In genomic region chr7:115840702-115841101, GRCh38 we compare ENCODE assay signal across 15 cellular contexts.
"Had no signal": no experiment of that assay in that cellular context is flagged by ENCODE, and none has a peak within 500 bp of the region (broad histone marks: within the 10 kb centered on the region; RNA-seq: fewer than 3 reads in every experiment).

No MANE protein-coding gene starts in this region.

- H3K4me3 Mint-ChIP-seq: endodermal cell, neural crest cell had no signal

- H3K9me3 ChIP-seq: psoas muscle, sigmoid colon, thoracic aorta had no signal

- DNase-seq: activated CD4-positive, CD25-positive, alpha-beta regulatory T cell treated with anti-CD3 and anti-CD28 coated beads, Interleukin-2, amount 50 U/mL, for 72 hours; activated naive CD4-positive, alpha-beta T cell; activated T-cell treated with anti-CD3 and anti-CD28 coated beads for 4 hours; aorta; dorsolateral prefrontal cortex; endodermal cell; hypothalamus; kidney glomerular epithelial cell; midbrain; psoas muscle; sigmoid colon; stimulated activated CD4-positive, alpha-beta T cell treated with anti-CD3 and anti-CD28 coated beads, Interleukin-1b, Interleukin-23, amount 100 ng/mL, for 48 hours; SW 1271 had no signal

- H3K4me1 Mint-ChIP-seq: endodermal cell, neural crest cell had no signal

- H3K4me3 ChIP-seq: dorsolateral prefrontal cortex, psoas muscle, sigmoid colon, thoracic aorta had no signal

- H3K36me3 ChIP-seq: sigmoid colon, thoracic aorta had no signal

- H3K27me3 ChIP-seq: sigmoid colon had no signal

- H3K27ac Mint-ChIP-seq: endodermal cell had no signal

- H3K4me1 ChIP-seq: psoas muscle had no signal

- ATAC-seq: psoas muscle had no signal

- H3K9me3 Mint-ChIP-seq: endodermal cell had no signal

- H3K27ac ChIP-seq: dorsolateral prefrontal cortex, psoas muscle, sigmoid colon, thoracic aorta had no signal
